ENCODE assay signal across 34 cellular contexts in genomic region chr7:49875336-49875735, GRCh38.
"Had no signal": no experiment of that assay in that cellular context is flagged by ENCODE, and none has a peak within 500 bp of the region (broad histone marks: within the 10 kb centered on the region; RNA-seq: fewer than 3 reads in every experiment).

No MANE protein-coding gene starts in this region.

- H3K4me3 ChIP-seq: adrenal gland, ascending aorta, breast epithelium, cardiac muscle cell had no signal

- DNase-seq: activated effector memory CD4-positive, alpha-beta T cell treated with anti-CD3 and anti-CD28 coated beads, Interleukin-2, amount 50 U/mL, for 16 hours; activated effector memory CD4-positive, alpha-beta T cell treated with Interleukin-2 at 50 U/mL for 16 hours; activated gamma-delta T cell; activated gamma-delta T cell treated with Interleukin-2 at 50 U/mL for 16 hours; activated naive CD4-positive, alpha-beta T cell; activated naive CD4-positive, alpha-beta T cell treated with anti-CD3 and anti-CD28 coated beads for 36 hours; activated naive CD4-positive, alpha-beta T cell treated with anti-CD3 and anti-CD28 coated beads, Interleukin-2, amount 10 ng/mL, durations not matched to agents 7 days and 5 days; activated naive CD4-positive, alpha-beta T cell treated with anti-CD3 and anti-CD28 coated beads, Interleukin-2, amount 50 U/mL, for 16 hours; activated naive CD4-positive, alpha-beta T cell treated with Interleukin-2 at 50 U/mL for 16 hours; activated naive CD8-positive, alpha-beta T cell treated with anti-CD3 and anti-CD28 coated beads for 36 hours; activated naive CD8-positive, alpha-beta T cell treated with anti-CD3 and anti-CD28 coated beads, Interleukin-2, amount 10 ng/mL, durations not matched to agents 7 days and 5 days; activated naive CD8-positive, alpha-beta T cell treated with anti-CD3 and anti-CD28 coated beads, Interleukin-2, amount 50 U/mL, for 24 hours; activated T-cell treated with anti-CD3 and anti-CD28 coated beads for 4 hours; activated T-cell treated with anti-CD3 and anti-CD28 coated beads, Interleukin-2, amount 50 U/mL, for 1 hour; activated T-cell treated with anti-CD3 and anti-CD28 coated beads, Interleukin-2, amount 50 U/mL, for 24 hours; activated T-cell treated with anti-CD3 and anti-CD28 coated beads, Interleukin-2, amount 50 U/mL, for 4 hours; activated T-cell treated with anti-CD3 and anti-CD28 coated beads, Interleukin-2, amount 50 U/mL, for 48 hours; activated T-cell treated with anti-CD3 and anti-CD28 coated beads, Interleukin-2, amount 50 U/mL, for 72 hours; adrenal gland; amniotic stem cell; amygdala; anterior cingulate cortex; aorta; brain microvascular endothelial cell; caudate nucleus; central memory CD4-positive, alpha-beta T cell; cerebellar nuclear complex had no signal

- FAIRE-seq: astrocyte, bronchial epithelial cell had no signal

- H3K4me1 ChIP-seq: adrenal gland, ascending aorta, breast epithelium had no signal

- H3K36me3 ChIP-seq: adrenal gland, ascending aorta, brain microvascular endothelial cell, breast epithelium, cardiac muscle cell had no signal

- ATAC-seq: activated naive CD4-positive, alpha-beta T cell treated with anti-CD3 and anti-CD28 coated beads, Interleukin-2, amount 50 U/mL, for 72 hours; activated naive CD8-positive, alpha-beta T cell treated with anti-CD3 and anti-CD28 coated beads, Interleukin-2, amount 50 U/mL, for 24 hours; activated T-cell treated with anti-CD3 and anti-CD28 coated beads, Interleukin-2, amount 50 U/mL, for 4 hours; activated T-cell treated with anti-CD3 and anti-CD28 coated beads, Interleukin-2, amount 50 U/mL, for 72 hours; activated T-helper 17 cell treated with anti-CD3 and anti-CD28 coated beads, Interleukin-2, amount 50 U/mL, for 72 hours had no signal

- H3K27ac ChIP-seq: adrenal gland, ascending aorta, brain microvascular endothelial cell, breast epithelium, cardiac muscle cell had no signal

- H3K27me3 ChIP-seq: adrenal gland, ascending aorta, brain microvascular endothelial cell, breast epithelium, cardiac muscle cell had no signal

- H3K9me3 ChIP-seq: adrenal gland, ascending aorta had no signal
